13 cellular contexts compared by ENCODE assay signal in the genomic region with DNA sequence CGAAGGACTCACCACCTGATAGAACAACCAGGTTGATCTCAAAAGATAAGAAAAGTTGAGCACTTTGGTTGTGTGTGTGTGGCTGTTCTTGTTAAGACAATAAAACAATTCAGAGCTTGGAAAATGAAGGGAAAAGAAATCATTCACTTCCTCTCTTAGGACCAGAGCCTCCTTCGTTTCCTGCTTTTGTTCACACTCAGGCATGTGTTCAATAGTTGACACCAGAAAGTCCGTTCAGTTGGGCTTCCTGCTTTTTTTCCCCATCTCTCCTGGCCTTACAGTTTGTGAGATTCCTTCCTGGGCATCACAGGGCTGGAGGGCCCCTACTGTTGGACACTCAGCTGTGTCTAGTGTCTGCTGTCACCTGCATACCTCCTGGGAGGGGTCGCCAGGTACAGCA. TPM values are rescaled to one million over a fixed set of nuclear protein-coding genes. Genes with fewer than 3 reads are reported as not detected.
DNase-seq lines count a peak whose midpoint lies in the region; ATAC-seq and TF ChIP-seq lines count a peak whose summit lies in the region.
"Had no signal": no experiment of that assay in that cellular context is flagged by ENCODE, and none has a peak within 500 bp of the region (broad histone marks: within the 10 kb centered on the region; RNA-seq: fewer than 3 reads in every experiment).

No MANE protein-coding gene starts in this region.

- H3K27me3 ChIP-seq in cardiac muscle cell (no peaks in the 10 kb centered on the region), muscle layer of colon (ENCODE audit: control insufficient read depth in 1 of 2, insufficient read depth in 2 of 2, low read length in 2 of 2) (no peaks in the 10 kb centered on the region), upper lobe of right lung (no peaks in the 10 kb centered on the region)

- H3K9me3 ChIP-seq in cardiac muscle cell (ENCODE audit: low read depth) (no peaks in the 10 kb centered on the region), muscle layer of colon (ENCODE audit: low read length) (no peaks in the 10 kb centered on the region), upper lobe of right lung (no peaks in the 10 kb centered on the region)
- H3K9me3 ChIP-seq: A549, Caco-2 had no signal

- peak overlapping the region; percentile 22 for H3K9ac ChIP-seq in muscle layer of colon (ENCODE audit: low read length)
- H3K9ac ChIP-seq: parathyroid adenoma had no signal

- DNase-seq in cardiac muscle cell (ENCODE audit: low read depth in 1 of 2, low spot score in 1 of 2): no peak
- DNase-seq in Right ventricle myocardium superior: no peak
- peak; percentile 41 for DNase-seq in fibroblast of pulmonary artery (ENCODE audit: low read depth)
- no peak for DNase-seq in upper lobe of right lung
- no peak for DNase-seq in kidney glomerular epithelial cell (lab: John Stamatoyannopoulos, UW)
- no peak for DNase-seq in NCI-H1105 (lab: John Stamatoyannopoulos, UW)

- H3K4me3 ChIP-seq in cardiac muscle cell (no peak overlapping the region), fibroblast of pulmonary artery (replicated peaks; ENCODE audit: low read depth, low read length) (no peak overlapping the region), muscle layer of colon (ENCODE audit: low read depth in 1 of 2, low read length in 2 of 2) (no peak overlapping the region), upper lobe of right lung (no peak overlapping the region)
- H3K4me3 ChIP-seq: A549 had no signal

- peak overlapping the region; percentile 34 for H3K27ac ChIP-seq in cardiac muscle cell
- peak overlapping the region; percentile 81 for H3K27ac ChIP-seq in muscle layer of colon (ENCODE audit: low read depth, low read length)
- H3K27ac ChIP-seq in upper lobe of right lung: peak overlapping the region; percentile 27
- H3K27ac ChIP-seq: A549, parathyroid adenoma had no signal

- TF ChIP-seq CTCF in cardiac muscle cell (IDR thresholded peaks at IDR 0.05; ENCODE audit: low read depth, low read length) (no peak), fibroblast of pulmonary artery (IDR thresholded peaks at IDR 0.05; ENCODE audit: low read length, missing control alignments) (no peak), upper lobe of right lung (IDR thresholded peaks at IDR 0.05) (no peak)

- no peak for ATAC-seq in Right ventricle myocardium superior (ENCODE audit: poor library complexity)
- no peak for ATAC-seq in upper lobe of right lung
- ATAC-seq in HG03442 (IDR thresholded peaks at IDR 0.05; ENCODE audit: unreplicated experiment): no peak
- ATAC-seq: natural killer cell treated with Interleukin-12 subunit alpha and Interleukin-12 subunit beta and Interleukin-15 and Interleukin-18, amount 100 ng/mL, for 72 hours had no signal

- H3K4me1 ChIP-seq in cardiac muscle cell (ENCODE audit: low read depth) (peaks cover 19% of the 10 kb centered on the region), muscle layer of colon (ENCODE audit: insufficient read depth, low read length) (peaks cover 78% of the 10 kb centered on the region), upper lobe of right lung (peaks cover 15% of the 10 kb centered on the region)
- H3K4me1 ChIP-seq: parathyroid adenoma had no signal

- intact Hi-C loops in Right ventricle myocardium superior (cut with DNase I) (loop anchor here (5.0 kb wide), 1 partner anchor 47 kb away; the partner anchor contains the start of gene TSPAN18), upper lobe of right lung (cut with DNase I) (no loop called here)

- H3K36me3 ChIP-seq in cardiac muscle cell (no peaks in the 10 kb centered on the region), muscle layer of colon (ENCODE audit: insufficient read depth, low read length) (no peaks in the 10 kb centered on the region), upper lobe of right lung (no peaks in the 10 kb centered on the region)

RNA-seq across cellular contexts. Expression of gene TSPAN18, which starts 48.0 kb away (rescaled TPM):
- total RNA-seq in cardiac muscle cell (48.1 and 68.6 TPM in 2 replicates), Right ventricle myocardium superior (99.7 TPM), upper lobe of right lung (46.4 TPM)
- 82.8 and 122 TPM in 2 replicates for polyA plus RNA-seq in cardiac muscle cell
- total RNA-seq: OCI-LY7 had no signal

Comparison
In these comparisons a context has a peak if more than half of its experiments do, and no peak if none do; other contexts are left out.
1. H3K27ac ChIP-seq: peak in every context shown above with its lines; median percentile 81 in muscle layer of colon; 34 in cardiac muscle cell; 27 in upper lobe of right lung.